7 cellular contexts compared by ENCODE assay signal in genomic region chr11:44611088-44611487, GRCh38. TPM values are rescaled to one million over a fixed set of nuclear protein-coding genes. Genes with fewer than 3 reads are reported as not detected.
DNase-seq lines count a peak whose midpoint lies in the region; ATAC-seq, FAIRE-seq and TF ChIP-seq lines count a peak whose summit lies in the region.

No MANE protein-coding gene starts in this region.

- no peak overlapping the region for H3K4me3 ChIP-seq in CD4-positive, alpha-beta memory T cell (ENCODE audit: low read length in 2 of 2)
- H3K4me3 ChIP-seq in Karpas-422 (ENCODE audit: low read length) (no peak overlapping the region), GM12878 (no peak overlapping the region), psoas muscle (no peak overlapping the region), stomach (no peak overlapping the region)

- H3K4me1 ChIP-seq in CD4-positive, alpha-beta memory T cell (ENCODE audit: insufficient read depth, low read length): peaks cover 93% of the 10 kb centered on the region
- peaks cover 98% of the 10 kb centered on the region for H3K4me1 ChIP-seq in Karpas-422 (ENCODE audit: low read length)
- peaks cover 78% of the 10 kb centered on the region for H3K4me1 ChIP-seq in GM12878 (ENCODE audit: control insufficient read depth, insufficient read depth, low read length)
- H3K4me1 ChIP-seq in psoas muscle: peaks cover 13% of the 10 kb centered on the region
- H3K4me1 ChIP-seq in stomach: peaks cover 22 to 85% (median 43%) of the 10 kb centered on the region in 4 donors

- TF ChIP-seq EP300 in GM12878 (IDR thresholded peaks at IDR 0.05; ENCODE audit: borderline replicate concordance in 1 of 2, control insufficient read depth in 1 of 2, low read depth in 2 of 2, low read length in 2 of 2) (no peak), stomach (IDR thresholded peaks at IDR 0.05) (no peak)

- no peak for DNase-seq in CD4-positive, alpha-beta memory T cell
- DNase-seq in Karpas-422 (no peak), GM12878 (ENCODE audit: low read depth, low spot score) (no peak), psoas muscle (no peak), nephron progenitor cell (no peak), stomach (no peak), OCI-M1 (lab: John Stamatoyannopoulos, UW) (no peak)

- H3K79me2 ChIP-seq in Karpas-422 (ENCODE audit: low read length) (no peaks in the 10 kb centered on the region), GM12878 (ENCODE audit: control insufficient read depth, insufficient read depth, low read length) (no peaks in the 10 kb centered on the region)

- RAD21 ChIA-PET in GM12878 (lab: Charles Lee; ENCODE audit: unreplicated experiment): interaction anchor here (1.0 to 7.8 kb wide), 13 partner anchors 9 to 259 kb away, joined by 3 to 196 read pairs (median 23); partner anchors contain the start of gene CD82

- 75% methylated on average over 6 of the region's 6 CpGs for WGBS in GM12878 (ENCODE audit: insufficient coverage, insufficient replicate concordance, low lambda C conversion rate, missing lambda C conversion rate)
- WGBS in psoas muscle, 3 donors: 68 to 81% (median 72%) methylated on average over 6 of the region's 6 CpGs
- 71 to 88% (median 76%) methylated on average over 6 of the region's 6 CpGs for WGBS in stomach, 5 donors

- CTCF ChIA-PET in CD4-positive, alpha-beta memory T cell (lab: Charles Lee; ENCODE audit: partially characterized antibody): interaction anchor here (1.0 to 10.8 kb wide), 15 partner anchors 8 to 492 kb away, joined by 3 to 699 read pairs (median 8); partner anchors contain the start of gene CD82
- CTCF ChIA-PET in GM12878 (lab: Yijun Ruan, JAX): interaction anchor here (0.9 to 10.3 kb wide), 10 partner anchors 10 to 53 kb away, joined by 3 to 477 read pairs (median 17); partner anchors contain the start of gene CD82

- SMC1A ChIA-PET in GM12878 (lab: Charles Lee; ENCODE audit: uncharacterized antibody, unreplicated experiment): interaction anchor here (0.7 to 10.3 kb wide), 9 partner anchors 13 to 543 kb away, joined by 3 to 433 read pairs (median 19); partner anchors contain the start of gene CD82

- in situ Hi-C loops in GM12878 (cut with MboI): no loop called here

- H3K27me3 ChIP-seq in CD4-positive, alpha-beta memory T cell (ENCODE audit: insufficient read depth, low read length): no peaks in the 10 kb centered on the region
- H3K27me3 ChIP-seq in Karpas-422 (ENCODE audit: low read length) (no peaks in the 10 kb centered on the region), GM12878 (replicated peaks in 1 of 2; ENCODE audit: control insufficient read depth in 2 of 2, insufficient read depth in 2 of 2, low read length in 1 of 2) (no peaks in the 10 kb centered on the region), psoas muscle (ENCODE audit: insufficient read depth in 3 of 3, low read length in 2 of 3) (no peaks in the 10 kb centered on the region), stomach (no peaks in the 10 kb centered on the region)

- H4K20me1 ChIP-seq in Karpas-422 (ENCODE audit: insufficient read depth, low read depth, low read length): no peaks in the 10 kb centered on the region
- no peaks in the 10 kb centered on the region for H4K20me1 ChIP-seq in GM12878 (ENCODE audit: control insufficient read depth, insufficient read depth)

- peaks cover 19% of the 10 kb centered on the region for H3K36me3 ChIP-seq in CD4-positive, alpha-beta memory T cell (ENCODE audit: insufficient read depth, low read length)
- H3K36me3 ChIP-seq in Karpas-422 (ENCODE audit: insufficient read depth, low read length): no peaks in the 10 kb centered on the region
- peaks cover 9 to 29% of the 10 kb centered on the region in 2 experiments for H3K36me3 ChIP-seq in GM12878 (ENCODE audit: control insufficient read depth in 2 of 2, insufficient read depth in 2 of 2, low read length in 1 of 2)
- H3K36me3 ChIP-seq in psoas muscle (ENCODE audit: insufficient read depth in 1 of 2, low read depth in 1 of 2): peaks cover 0 to 39% of the 10 kb centered on the region in 2 donors
- H3K36me3 ChIP-seq in stomach: peaks cover 9 to 44% (median 39%) of the 10 kb centered on the region in 4 donors

- no peaks in the 10 kb centered on the region for H3K27me3 Mint-ChIP-seq in CD4-positive, alpha-beta memory T cell
- H3K27me3 Mint-ChIP-seq in nephron progenitor cell (ENCODE audit: low read depth, poor library complexity): peaks cover 14% of the 10 kb centered on the region

- H3K9me3 Mint-ChIP-seq in CD4-positive, alpha-beta memory T cell: no peaks in the 10 kb centered on the region
- H3K9me3 Mint-ChIP-seq in nephron progenitor cell: no peaks in the 10 kb centered on the region

- no peaks in the 10 kb centered on the region for H3K9me3 ChIP-seq in CD4-positive, alpha-beta memory T cell (ENCODE audit: control insufficient read depth in 1 of 2, low read length in 2 of 2)
- H3K9me3 ChIP-seq in Karpas-422 (ENCODE audit: low read length) (no peaks in the 10 kb centered on the region), GM12878 (replicated peaks; ENCODE audit: control insufficient read depth, insufficient read depth, low read length) (no peaks in the 10 kb centered on the region), psoas muscle (no peaks in the 10 kb centered on the region), stomach (no peaks in the 10 kb centered on the region)

- intact Hi-C loops in CD4-positive, alpha-beta memory T cell (cut with micrococcal nuclease): loop anchor here (1.0 kb wide), 1 partner anchor 14 kb away; no protein-coding TSS in a partner anchor
- intact Hi-C loops in GM12878 (cut with micrococcal nuclease; ENCODE audit: unreplicated experiment): no loop called here
- intact Hi-C loops in psoas muscle (cut with DNase I): loop anchor here in 1 of 2 donors (10.0 kb wide), 1 partner anchor 516 kb away; the partner anchor contains the start of gene EXT2
- intact Hi-C loops in stomach (cut with DNase I; ENCODE audit: low total_unique reads): no loop called here

- peak overlapping the region; percentile 66 for H3K9ac ChIP-seq in Karpas-422 (ENCODE audit: low read length)
- H3K9ac ChIP-seq in GM12878 (ENCODE audit: control insufficient read depth, insufficient read depth, low read length): no peak overlapping the region

- peak overlapping the region; percentile 53 for H3K27ac ChIP-seq in CD4-positive, alpha-beta memory T cell (ENCODE audit: low read depth, low read length)
- H3K27ac ChIP-seq in Karpas-422 (ENCODE audit: low read length) (peak overlapping the region; percentile 99), GM12878 (ENCODE audit: control insufficient read depth, insufficient read depth) (peak overlapping the region; percentile 52), psoas muscle (no peak overlapping the region), stomach (peak overlapping the region in 2 of 5 donors; percentile 19 to 42)

- no peak for TF ChIP-seq RAD21 in GM12878 (IDR thresholded peaks at IDR 0.05; ENCODE audit: insufficient read depth, low read depth, low read length)

- POLR2A ChIA-PET in CD4-positive, alpha-beta memory T cell (lab: Charles Lee; ENCODE audit: partially characterized antibody): interaction anchor here (0.7 to 11.1 kb wide), 8 partner anchors 16 to 517 kb away, joined by 3 to 397 read pairs (median 10); partner anchors contain the start of gene CD82
- POLR2A ChIA-PET in GM12878 (lab: Charles Lee): interaction anchor here (0.7 to 7.9 kb wide), 4 partner anchors 12 to 45 kb away, joined by 3 to 289 read pairs (median 70); partner anchors contain the start of gene CD82

- peaks cover 33 to 59% of the 10 kb centered on the region in 2 donors for H3K36me3 Mint-ChIP-seq in CD4-positive, alpha-beta memory T cell
- no peaks in the 10 kb centered on the region for H3K36me3 Mint-ChIP-seq in nephron progenitor cell (ENCODE audit: low read depth)

- TF ChIP-seq CTCF in GM12878 (IDR thresholded peaks at IDR 0.05 in 2 of 3, conservative IDR thresholded peaks at IDR 0.05 in 1 of 3; ENCODE audit: control insufficient read depth in 2 of 3, extremely low read depth in 1 of 3, insufficient read depth in 1 of 3, low read depth in 3 of 3, low read length in 3 of 3): peak in 1 of 3 experiments; percentile 4; a peak in 1 of 6 replicates
- TF ChIP-seq CTCF in psoas muscle (IDR thresholded peaks at IDR 0.05): no peak
- no peak for TF ChIP-seq CTCF in nephron progenitor cell (IDR thresholded peaks at IDR 0.05)
- no peak for TF ChIP-seq CTCF in stomach (IDR thresholded peaks at IDR 0.05)

- peak overlapping the region in 2 of 8 donors; percentile 61 to 70 for H3K4me3 Mint-ChIP-seq in CD4-positive, alpha-beta memory T cell
- no peak overlapping the region for H3K4me3 Mint-ChIP-seq in nephron progenitor cell

- ATAC-seq in GM12878: peak; percentile 1
- ATAC-seq in psoas muscle: peak; percentile 52 to 85 (median 70)

- BruUV-seq in GM12878 (replicated peaks; lab: Mats Ljungman, UMichigan): no TSS peak

- FAIRE-seq in GM12878 (lab: Jason Lieb, UNC): no peak

- H2AFZ ChIP-seq in Karpas-422 (ENCODE audit: low read length) (no peak overlapping the region), GM12878 (ENCODE audit: control insufficient read depth, low read depth, low read length) (no peak overlapping the region)

- H3K27ac Mint-ChIP-seq in CD4-positive, alpha-beta memory T cell: peak overlapping the region; percentile 83 to 96 (median 93)
- H3K27ac Mint-ChIP-seq in nephron progenitor cell: no peak overlapping the region

- TF ChIP-seq POLR2A in GM12878 (IDR thresholded peaks at IDR 0.05; ENCODE audit: low read depth, low read length) (no peak), stomach (IDR thresholded peaks at IDR 0.05) (no peak)

- no peaks in the 10 kb centered on the region for H3K9me2 ChIP-seq in Karpas-422 (replicated peaks; ENCODE audit: insufficient read depth, low read length)

- H3K4me2 ChIP-seq in Karpas-422 (ENCODE audit: low read depth, low read length, poor library complexity, severe bottlenecking) (no peak overlapping the region), GM12878 (ENCODE audit: control insufficient read depth, insufficient read depth) (peak overlapping the region; percentile 20)

- H3K4me1 Mint-ChIP-seq in CD4-positive, alpha-beta memory T cell: peaks cover 50 to 98% (median 74%) of the 10 kb centered on the region in 4 donors
- peaks cover 32% of the 10 kb centered on the region for H3K4me1 Mint-ChIP-seq in nephron progenitor cell

RNA-seq across cellular contexts. Expression of gene CD82, which starts 45.6 kb away (rescaled TPM):
- total RNA-seq in CD4-positive, alpha-beta memory T cell: 100 to 1,000 TPM; 130 to 133 TPM
- 100 to 1,000 TPM; 250 to 260 TPM for polyA plus RNA-seq in CD4-positive, alpha-beta memory T cell
- 22.2 and 39.5 TPM in 2 replicates for total RNA-seq in Karpas-422 (2014; rRNA removed; shearing (Covaris generic); ENCODE audit: low replicate concordance)
- 202 and 214 TPM in 2 replicates for total RNA-seq in GM12878 (2013; cell fraction: nucleolus; rRNA removed)
- total RNA-seq in GM12878 (2014; rRNA removed): 60.0 and 69.4 TPM in 2 replicates
- 65.0 and 66.4 TPM in 2 replicates for total RNA-seq in GM12878 (2014; rRNA removed; fragmentation: Illumina TruSeq; extraction: Trizol)
- 166 and 178 TPM in 2 replicates for total RNA-seq in GM12878 (2021)
- 57.7 TPM for polyA plus RNA-seq in GM12878 (2011; ENCODE audit: low read depth)
- 94.5 and 176 TPM in 2 replicates for polyA plus RNA-seq in GM12878 (2011; rRNA removed)
- 223 and 282 TPM in 2 replicates for polyA plus RNA-seq in GM12878 (2011; cell fraction: cytosol; rRNA removed)
- polyA plus RNA-seq in GM12878 (2011; cell fraction: nucleus; rRNA removed): 60.1 and 67.9 TPM in 2 replicates
- 108 and 130 TPM in 2 replicates for polyA plus RNA-seq in GM12878 (2012)
- polyA plus RNA-seq in GM12878 (2014; fragmentation: Illumina TruSeq; extraction: Trizol): 17.8 and 51.8 TPM in 2 replicates
- polyA plus RNA-seq in GM12878 (2014; fragmentation: Nextera tagmentation; extraction: Ambion mirVana): 1 to 10 TPM; 5.2 to 8.2 TPM
- polyA plus RNA-seq in GM12878 (2014; rRNA removed): 97.7 and 100 TPM in 2 replicates
- 100 to 1,000 TPM; 159 to 180 TPM for polyA plus RNA-seq in GM12878 (2016; fragmentation: Nextera tagmentation; extraction: Ambion mirVana)
- 136 and 174 TPM in 2 replicates for polyA minus RNA-seq in GM12878 (2011; rRNA and poly(A)+ RNA removed)
- 59.5 and 63.5 TPM in 2 replicates for polyA minus RNA-seq in GM12878 (2011; cell fraction: cytosol; rRNA and poly(A)+ RNA removed)
- 29.3 and 45.1 TPM in 2 replicates for polyA minus RNA-seq in GM12878 (2011; cell fraction: nucleus; rRNA and poly(A)+ RNA removed)
- total RNA-seq in psoas muscle: 100 to 1,000 TPM in 1 of 4 donors, 10 to 100 TPM in 3; 25.9 to 162 (median 50.2) TPM
- polyA plus RNA-seq in psoas muscle: 10 to 100 TPM; 13.3 to 22.1 (median 13.7) TPM
- 10 to 100 TPM in 4 of 5 donors, under 1 TPM in 1; 0.58 to 49.6 (median 24.6) TPM for total RNA-seq in stomach
- polyA plus RNA-seq in stomach: 10 to 100 TPM in 2 of 3 donors, 1 to 10 TPM in 1; 9.9 to 54.4 (median 45.1) TPM
